ENCODE assay signal across 15 cellular contexts in genomic region chr18:49859725-49860124, GRCh38.
"Had no signal": no experiment of that assay in that cellular context is flagged by ENCODE, and none has a peak within 500 bp of the region (broad histone marks: within the 10 kb centered on the region; RNA-seq: fewer than 3 reads in every experiment).

No MANE protein-coding gene starts in this region.

- H3K27me3 Mint-ChIP-seq: activated CD8-positive, alpha-beta T cell treated with anti-CD3 and anti-CD28 coated beads for 36 hours; stimulated activated naive CD8-positive, alpha-beta T cell treated with anti-CD3 and anti-CD28 coated beads, Interleukin-15, amount 100 ng/mL, for 72 hours had no signal

- H3K4me3 ChIP-seq: gastrocnemius medialis, heart right ventricle, lung had no signal

- H3K4me1 ChIP-seq: gastrocnemius medialis had no signal

- H3K27me3 ChIP-seq: gastrocnemius medialis had no signal

- H3K27ac Mint-ChIP-seq: activated CD8-positive, alpha-beta T cell treated with anti-CD3 and anti-CD28 coated beads for 36 hours; activated naive CD8-positive, alpha-beta T cell treated with anti-CD3 and anti-CD28 coated beads, Interleukin-2, amount 10 ng/mL, durations not matched to agents 7 days and 5 days; activated T-cell treated with anti-CD3 and anti-CD28 coated beads, Interleukin-2, amount 50 U/mL, for 72 hours had no signal

- H3K36me3 Mint-ChIP-seq: activated naive CD8-positive, alpha-beta T cell treated with anti-CD3 and anti-CD28 coated beads, Interleukin-2, amount 10 ng/mL, durations not matched to agents 7 days and 5 days had no signal

- ATAC-seq: activated T-cell treated with anti-CD3 and anti-CD28 coated beads, Interleukin-2, amount 50 U/mL, for 72 hours; gastrocnemius medialis; stimulated activated naive CD8-positive, alpha-beta T cell treated with anti-CD3 and anti-CD28 coated beads, Interleukin-15, amount 100 ng/mL, for 72 hours had no signal

- H3K9me3 ChIP-seq: gastrocnemius medialis, heart right ventricle had no signal

- H3K36me3 ChIP-seq: gastrocnemius medialis, heart right ventricle had no signal

- H3K9me3 Mint-ChIP-seq: activated CD8-positive, alpha-beta T cell treated with anti-CD3 and anti-CD28 coated beads for 36 hours; activated naive CD8-positive, alpha-beta T cell treated with anti-CD3 and anti-CD28 coated beads, Interleukin-2, amount 10 ng/mL, durations not matched to agents 7 days and 5 days; activated T-cell treated with anti-CD3 and anti-CD28 coated beads, Interleukin-2, amount 50 U/mL, for 72 hours; stimulated activated naive CD8-positive, alpha-beta T cell treated with anti-CD3 and anti-CD28 coated beads, Interleukin-15, amount 100 ng/mL, for 72 hours had no signal

- H3K4me3 Mint-ChIP-seq: activated CD8-positive, alpha-beta T cell treated with anti-CD3 and anti-CD28 coated beads for 36 hours; activated naive CD8-positive, alpha-beta T cell treated with anti-CD3 and anti-CD28 coated beads, Interleukin-2, amount 10 ng/mL, durations not matched to agents 7 days and 5 days; activated T-cell treated with anti-CD3 and anti-CD28 coated beads, Interleukin-2, amount 50 U/mL, for 72 hours; stimulated activated naive CD8-positive, alpha-beta T cell treated with anti-CD3 and anti-CD28 coated beads, Interleukin-15, amount 100 ng/mL, for 72 hours had no signal

- FAIRE-seq: endothelial cell of umbilical vein, kidney had no signal

- DNase-seq: activated CD8-positive, alpha-beta memory T cell treated with anti-CD3 and anti-CD28 coated beads, Interleukin-2, amount 50 U/mL, for 4 hours; activated CD8-positive, alpha-beta T cell treated with anti-CD3 and anti-CD28 coated beads for 36 hours; activated gamma-delta T cell treated with Interleukin-2 at 50 U/mL for 16 hours; activated naive CD8-positive, alpha-beta T cell treated with anti-CD3 and anti-CD28 coated beads, Interleukin-2, amount 10 ng/mL, durations not matched to agents 7 days and 5 days; activated T-cell treated with anti-CD3 and anti-CD28 coated beads, Interleukin-2, amount 50 U/mL, for 72 hours; aorta; gastrocnemius medialis; heart right ventricle; kidney; stimulated activated CD4-positive, alpha-beta T cell treated with anti-CD3 and anti-CD28 coated beads, Interleukin-15, amount 100 ng/mL, for 24 hours; stimulated activated CD4-positive, alpha-beta T cell treated with anti-CD3 and anti-CD28 coated beads, Interleukin-4, amount 100 ng/mL, for 4 hours; stimulated activated naive CD8-positive, alpha-beta T cell treated with anti-CD3 and anti-CD28 coated beads, Interleukin-15, amount 100 ng/mL, for 72 hours; T-helper 9 cell had no signal

- H3K27ac ChIP-seq: gastrocnemius medialis, heart right ventricle had no signal
